10 cellular contexts compared by ENCODE assay signal in the genomic region with DNA sequence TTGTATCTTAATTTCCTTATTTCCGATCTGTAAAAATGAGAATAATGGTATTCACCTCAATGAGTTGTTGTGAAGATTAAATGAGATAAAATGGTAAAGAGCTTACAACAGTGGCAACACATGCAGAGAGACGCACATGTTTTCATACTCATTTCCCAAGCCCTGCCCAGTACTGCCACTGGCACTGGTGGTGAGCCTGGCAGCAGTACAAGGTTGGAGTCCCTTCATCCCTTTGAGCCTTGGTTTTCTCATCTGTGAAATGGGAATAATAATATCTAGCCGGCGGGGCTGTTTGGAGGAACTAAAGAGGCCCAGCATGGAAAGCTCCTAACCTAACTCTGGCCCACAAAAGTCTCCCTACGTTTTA. TPM values are rescaled to one million over a fixed set of nuclear protein-coding genes. Genes with fewer than 3 reads are reported as not detected.
DNase-seq lines count a peak whose midpoint lies in the region; ATAC-seq and TF ChIP-seq lines count a peak whose summit lies in the region.
"Had no signal": no experiment of that assay in that cellular context is flagged by ENCODE, and none has a peak within 500 bp of the region (broad histone marks: within the 10 kb centered on the region; RNA-seq: fewer than 3 reads in every experiment).

No MANE protein-coding gene starts in this region.

- H3K27me3 ChIP-seq in iPS-15b (ENCODE audit: control insufficient read depth, insufficient read depth, low read length), result peaks cover 1% of the 10 kb centered on the region
- peaks cover 0 to 23% (median 0%) of the 10 kb centered on the region in 3 donors for H3K27me3 ChIP-seq in stomach

- peaks cover 21% of the 10 kb centered on the region for H3K4me1 ChIP-seq in iPS-15b (ENCODE audit: control insufficient read depth, insufficient read depth, low read length)
- peaks cover 36 to 46% (median 45%) of the 10 kb centered on the region in 4 donors for H3K4me1 ChIP-seq in stomach

- intact Hi-C loops in stomach (cut with DNase I; ENCODE audit: low total_unique reads), result no loop called here

- ATAC-seq in activated T-cell treated with anti-CD3 and anti-CD28 coated beads, Interleukin-2, amount 50 U/mL, for 4 hours, result no peak
- ATAC-seq in WTC11 (no peak), GM21447 (IDR thresholded peaks at IDR 0.05; ENCODE audit: unreplicated experiment) (no peak), GM18519 (IDR thresholded peaks at IDR 0.05; ENCODE audit: low FRiP score, unreplicated experiment) (no peak)

- H3K36me3 Mint-ChIP-seq in activated T-cell treated with anti-CD3 and anti-CD28 coated beads, Interleukin-2, amount 50 U/mL, for 4 hours (ENCODE audit: insufficient read depth), result no peaks in the 10 kb centered on the region
- no peaks in the 10 kb centered on the region for H3K36me3 Mint-ChIP-seq in WTC11

- H3K27ac ChIP-seq in stomach, result peak overlapping the region in 4 of 5 donors; percentile 83 to 88 (median 86)

- H3K9me3 Mint-ChIP-seq in activated T-cell treated with anti-CD3 and anti-CD28 coated beads, Interleukin-2, amount 50 U/mL, for 4 hours, result no peaks in the 10 kb centered on the region
- H3K9me3 Mint-ChIP-seq in WTC11, result no peaks in the 10 kb centered on the region

- peak overlapping the region; percentile 54 for H3K4me3 Mint-ChIP-seq in activated T-cell treated with anti-CD3 and anti-CD28 coated beads, Interleukin-2, amount 50 U/mL, for 4 hours
- H3K4me3 Mint-ChIP-seq in WTC11, result peak overlapping the region; percentile 81

- H3K36me3 ChIP-seq in iPS-15b (ENCODE audit: control insufficient read depth, insufficient read depth, low read length) (no peaks in the 10 kb centered on the region), stomach (no peaks in the 10 kb centered on the region)

- no peak for TF ChIP-seq EP300 in stomach (IDR thresholded peaks at IDR 0.05)

- TF ChIP-seq POLR2A in stomach (IDR thresholded peaks at IDR 0.05), result no peak

- H3K9me3 ChIP-seq in iPS-15b (ENCODE audit: control insufficient read depth, insufficient read depth, low read length) (no peaks in the 10 kb centered on the region), stomach (no peaks in the 10 kb centered on the region)

- POLR2A ChIA-PET in WTC11 (lab: Charles Lee), result no interaction called here

- TF ChIP-seq CTCF in WTC11 (IDR thresholded peaks at IDR 0.05) (no peak), stomach (IDR thresholded peaks at IDR 0.05) (peak in 1 of 7 experiments; percentile 2)

- H3K4me1 Mint-ChIP-seq in activated T-cell treated with anti-CD3 and anti-CD28 coated beads, Interleukin-2, amount 50 U/mL, for 4 hours (ENCODE audit: low read depth), result peaks cover 11% of the 10 kb centered on the region
- H3K4me1 Mint-ChIP-seq in WTC11, result peaks cover 35% of the 10 kb centered on the region

- WGBS in stomach, 5 donors, result 63 to 71% (median 69%) methylated on average over 5 of the region's 5 CpGs

- peak overlapping the region; percentile 85; the same call in 1 of the 2 replicates for H3K27ac Mint-ChIP-seq in WTC11

- CTCF ChIA-PET in WTC11 (lab: Charles Lee), result interaction anchor here (0.5 to 6.9 kb wide), 7 partner anchors 8 to 98 kb away, joined by 3 to 62 read pairs (median 10); no protein-coding TSS in a partner anchor

- H3K4me3 ChIP-seq in iPS-15b (ENCODE audit: low read depth, low read length) (peak overlapping the region; percentile 70), stomach (no peak overlapping the region)

- peaks cover 51% of the 10 kb centered on the region for H3K27me3 Mint-ChIP-seq in activated T-cell treated with anti-CD3 and anti-CD28 coated beads, Interleukin-2, amount 50 U/mL, for 4 hours (ENCODE audit: low read depth)
- no peaks in the 10 kb centered on the region for H3K27me3 Mint-ChIP-seq in WTC11 (ENCODE audit: low read depth)

- no peak for DNase-seq in activated T-cell treated with anti-CD3 and anti-CD28 coated beads, Interleukin-2, amount 50 U/mL, for 4 hours
- DNase-seq in activated T-cell treated with anti-CD3 and anti-CD28 coated beads, Interleukin-2, amount 50 U/mL, for 48 hours, result no peak
- DNase-seq in WTC11 (ENCODE audit: low spot score) (no peak), stomach (no peak), H4 (ENCODE audit: low spot score) (no peak)
- DNase-seq: NCI-H1694, OCI-M1 had no signal

- H3K9ac ChIP-seq in iPS-15b (ENCODE audit: low read depth, low read length), result no peak overlapping the region

TF ChIP-seq in WTC11, 78 proteins besides CTCF, POLR2A, EP300 and RAD21:
- TF ChIP-seq, protein P1, sequence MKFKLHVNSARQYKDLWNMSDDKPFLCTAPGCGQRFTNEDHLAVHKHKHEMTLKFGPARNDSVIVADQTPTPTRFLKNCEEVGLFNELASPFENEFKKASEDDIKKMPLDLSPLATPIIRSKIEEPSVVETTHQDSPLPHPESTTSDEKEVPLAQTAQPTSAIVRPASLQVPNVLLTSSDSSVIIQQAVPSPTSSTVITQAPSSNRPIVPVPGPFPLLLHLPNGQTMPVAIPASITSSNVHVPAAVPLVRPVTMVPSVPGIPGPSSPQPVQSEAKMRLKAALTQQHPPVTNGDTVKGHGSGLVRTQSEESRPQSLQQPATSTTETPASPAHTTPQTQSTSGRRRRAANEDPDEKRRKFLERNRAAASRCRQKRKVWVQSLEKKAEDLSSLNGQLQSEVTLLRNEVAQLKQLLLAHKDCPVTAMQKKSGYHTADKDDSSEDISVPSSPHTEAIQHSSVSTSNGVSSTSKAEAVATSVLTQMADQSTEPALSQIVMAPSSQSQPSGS (CRISPR knock-in tag; IDR thresholded peaks at IDR 0.05; ENCODE audit: borderline replicate concordance, low read depth), result no peak
- peak; percentile 90 for TF ChIP-seq GTF2I (CRISPR knock-in tag; conservative IDR thresholded peaks at IDR 0.05)
- TF ChIP-seq CREB1 (CRISPR knock-in tag; IDR thresholded peaks at IDR 0.05), result no peak
- TF ChIP-seq, protein P2, sequence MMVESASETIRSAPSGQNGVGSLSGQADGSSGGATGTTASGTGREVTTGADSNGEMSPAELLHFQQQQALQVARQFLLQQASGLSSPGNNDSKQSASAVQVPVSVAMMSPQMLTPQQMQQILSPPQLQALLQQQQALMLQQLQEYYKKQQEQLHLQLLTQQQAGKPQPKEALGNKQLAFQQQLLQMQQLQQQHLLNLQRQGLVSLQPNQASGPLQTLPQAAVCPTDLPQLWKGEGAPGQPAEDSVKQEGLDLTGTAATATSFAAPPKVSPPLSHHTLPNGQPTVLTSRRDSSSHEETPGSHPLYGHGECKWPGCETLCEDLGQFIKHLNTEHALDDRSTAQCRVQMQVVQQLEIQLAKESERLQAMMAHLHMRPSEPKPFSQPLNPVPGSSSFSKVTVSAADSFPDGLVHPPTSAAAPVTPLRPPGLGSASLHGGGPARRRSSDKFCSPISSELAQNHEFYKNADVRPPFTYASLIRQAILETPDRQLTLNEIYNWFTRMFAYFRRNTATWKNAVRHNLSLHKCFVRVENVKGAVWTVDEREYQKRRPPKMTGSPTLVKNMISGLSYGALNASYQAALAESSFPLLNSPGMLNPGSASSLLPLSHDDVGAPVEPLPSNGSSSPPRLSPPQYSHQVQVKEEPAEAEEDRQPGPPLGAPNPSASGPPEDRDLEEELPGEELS (CRISPR knock-in tag; IDR thresholded peaks at IDR 0.05), result no peak
- TF ChIP-seq ZNF416 (CRISPR knock-in tag; IDR thresholded peaks at IDR 0.05), result no peak
- no peak for TF ChIP-seq FOXK1 (CRISPR knock-in tag; IDR thresholded peaks at IDR 0.05)

RNA-seq across cellular contexts. Expression of a gene that starts 0.9 kb away (rescaled TPM):
- total RNA-seq in activated T-cell treated with anti-CD3 and anti-CD28 coated beads, Interleukin-2, amount 50 U/mL, for 4 hours, result 1 to 10 TPM; 2.6 to 4.1 (median 3.1) TPM
- 146 to 153 TPM (median 150 TPM) in 3 replicates for total RNA-seq in WTC11 (2021)
- total RNA-seq in stomach, result 100 to 1,000 TPM in 1 of 5 donors, 10 to 100 TPM in 4; 24.4 to 185 (median 34.4) TPM
- 10 to 100 TPM; 10.4 to 33.9 (median 19.3) TPM for polyA plus RNA-seq in stomach
- total RNA-seq in H4 (2014; rRNA removed; shearing (Covaris generic)), result 62.2 and 80.7 TPM in 2 replicates

RNA-seq across cellular contexts. Expression of a gene that starts 50.1 kb away (rescaled TPM):
- total RNA-seq in activated T-cell treated with anti-CD3 and anti-CD28 coated beads, Interleukin-2, amount 50 U/mL, for 4 hours, result 10 to 100 TPM; 65.5 to 68.1 (median 67.7) TPM
- 96.1 to 116 TPM (median 102 TPM) in 3 replicates for total RNA-seq in WTC11 (2021)
- 100 to 1,000 TPM in 4 of 5 donors, 10 to 100 TPM in 1; 58.8 to 228 (median 127) TPM for total RNA-seq in stomach
- polyA plus RNA-seq in stomach, result 10 to 100 TPM; 41.4 to 73.4 (median 45.5) TPM
- 178 and 199 TPM in 2 replicates for total RNA-seq in H4 (2014; rRNA removed; shearing (Covaris generic))

Comparison
In these comparisons a context has a peak if more than half of its experiments do, and no peak if none do; other contexts are left out.
1. RNA of a gene that starts 0.9 kb away (total RNA-seq): 146 to 153 TPM in WTC11, 62.2 to 80.7 TPM in H4 and 24.4 to 185 TPM in stomach; 2.6 to 4.1 TPM in activated T-cell treated with anti-CD3 and anti-CD28 coated beads, Interleukin-2, amount 50 U/mL, for 4 hours; every median in the first group is over 4 times any median in the second.